In genomic region chr2:231780123-231780908, GRCh38 we compare ENCODE assay signal across 8 cellular contexts. TPM values are rescaled to one million over a fixed set of nuclear protein-coding genes. Genes with fewer than 3 reads are reported as not detected.
DNase-seq lines count a peak whose midpoint lies in the region; ATAC-seq and TF ChIP-seq lines count a peak whose summit lies in the region.

No MANE protein-coding gene starts in this region.

- in situ Hi-C loops in ACHN (cut with HindIII; ENCODE audit: low pct_ligation_motif_present, low pct_unique_long_range_greater_than_20kb, low sequenced_read_pairs) = no loop called here

- no peaks in the 10 kb centered on the region for H3K36me3 ChIP-seq in mesendoderm (ENCODE audit: control insufficient read depth, insufficient read depth, low read length)

- H3K18ac ChIP-seq in mesendoderm (ENCODE audit: low read length) = no peak overlapping the region

- no peak for TF ChIP-seq CTCF in choroid plexus epithelial cell (conservative IDR thresholded peaks at IDR 0.05; ENCODE audit: low read depth, low read length)

- H3K27me3 ChIP-seq in mesendoderm (ENCODE audit: insufficient read depth, low read length, poor library complexity) = no peaks in the 10 kb centered on the region

- H3K56ac ChIP-seq in mesendoderm (ENCODE audit: low read length) = peak overlapping the region; percentile 75

- H3K9ac ChIP-seq in mesendoderm (ENCODE audit: low read length) = peak overlapping the region; percentile 70

- H3K4ac ChIP-seq in mesendoderm (ENCODE audit: low read depth, low read length) = no peak overlapping the region

- H4K8ac ChIP-seq in mesendoderm (ENCODE audit: low read depth, low read length) = no peak overlapping the region

- no peaks in the 10 kb centered on the region for H3K79me2 ChIP-seq in mesendoderm (ENCODE audit: control insufficient read depth, insufficient read depth, low read length)

- peaks cover 2% of the 10 kb centered on the region for H3K4me1 ChIP-seq in mesendoderm (ENCODE audit: control insufficient read depth, low read depth, low read length)

- no peak overlapping the region for H2BK15ac ChIP-seq in mesendoderm (replicated peaks; ENCODE audit: low read depth)

- H3K4me3 ChIP-seq in choroid plexus epithelial cell (ENCODE audit: low read depth, low read length) (peak overlapping the region; percentile 67), mesendoderm (ENCODE audit: low read length) (peak overlapping the region; percentile 43)

- no peak overlapping the region for H3K23ac ChIP-seq in mesendoderm (ENCODE audit: low read length)

- H3K79me1 ChIP-seq in mesendoderm (ENCODE audit: low read length) = peaks cover 7% of the 10 kb centered on the region

- peak; percentile 11 for ATAC-seq in GM19395 (IDR thresholded peaks at IDR 0.05; ENCODE audit: unreplicated experiment)
- ATAC-seq in HG02642 (IDR thresholded peaks at IDR 0.05; ENCODE audit: poor library complexity, unreplicated experiment) = no peak

- H3K4me2 ChIP-seq in mesendoderm (ENCODE audit: low read length) = peak overlapping the region; percentile 79

- peak; percentile 45 for DNase-seq in ACHN
- peak; percentile 43 for DNase-seq in choroid plexus epithelial cell (ENCODE audit: low read depth)
- DNase-seq in mesendoderm = peak; percentile 65
- peak; percentile 47 for DNase-seq in ureter (ENCODE audit: low spot score)
- DNase-seq in hepatic stellate cell (ENCODE audit: low spot score) = no peak

- H3K27ac ChIP-seq in mesendoderm (ENCODE audit: low read depth, low read length) = no peak overlapping the region

- H4K5ac ChIP-seq in mesendoderm (ENCODE audit: low read length) = no peak overlapping the region

- H2AK5ac ChIP-seq in mesendoderm (ENCODE audit: low read length) = no peak overlapping the region

- WGBS in mesendoderm (ENCODE audit: extremely low coverage, insufficient coverage, low lambda C conversion rate) = no CpG with 5 or more reads among the region's 51 CpGs

- no peak overlapping the region for H2BK120ac ChIP-seq in mesendoderm (ENCODE audit: low read depth, low read length)

- H2BK5ac ChIP-seq in mesendoderm (ENCODE audit: low read length) = no peak overlapping the region

TF ChIP-seq in PFSK-1, 5 proteins besides CTCF, POLR2A, EP300 and RAD21:
- peak; percentile 75 to 89 for TF ChIP-seq REST (IDR thresholded peaks at IDR 0.05; ENCODE audit: insufficient read depth in 1 of 2, low read depth in 2 of 2, low read length in 2 of 2)
- TF ChIP-seq TAF1 (IDR thresholded peaks at IDR 0.05; ENCODE audit: borderline replicate concordance, insufficient read depth, low read length) = no peak
TF ChIP-seq in PFSK-1: peak in this region for 1.

RNA-seq across cellular contexts. Expression of gene PDE6D, which starts 0.8 kb away (rescaled TPM):
- 13.9 TPM for polyA plus RNA-seq in PFSK-1 (2012; ENCODE audit: insufficient read length, low read depth)
- polyA plus RNA-seq in mesendoderm (2013, experiment 1 of 2) = 19.2 TPM
- polyA plus RNA-seq in mesendoderm (2013, experiment 2 of 2) = 19.9 TPM
- total RNA-seq in ureter = 18.5 TPM

RNA-seq across cellular contexts. Expression of gene COPS7B, which starts 5.9 kb away (rescaled TPM):
- 36.1 TPM for polyA plus RNA-seq in PFSK-1 (2012; ENCODE audit: insufficient read length, low read depth)
- 46.4 TPM for polyA plus RNA-seq in mesendoderm (2013, experiment 1 of 2)
- 47.1 TPM for polyA plus RNA-seq in mesendoderm (2013, experiment 2 of 2)
- 47.7 TPM for total RNA-seq in ureter
